8 cellular contexts compared by ENCODE assay signal in genomic region chr3:122890077-122890484, GRCh38.
DNase-seq lines count a peak whose midpoint lies in the region; ATAC-seq and TF ChIP-seq lines count a peak whose summit lies in the region.

No MANE protein-coding gene starts in this region.

- no peak overlapping the region for H3K27ac ChIP-seq in OCI-LY7 (ENCODE audit: low read depth, low read length, poor library complexity, severe bottlenecking)
- no peak overlapping the region for H3K27ac ChIP-seq in heart right ventricle
- peak overlapping the region in 2 of 4 donors; percentile 39 to 44 for H3K27ac ChIP-seq in sigmoid colon

- intact Hi-C loops in OCI-LY7 (cut with micrococcal nuclease; ENCODE audit: unreplicated experiment), result no loop called here
- intact Hi-C loops in heart right ventricle (cut with DNase I), result loop anchor here in 1 of 10 donors (5.0 kb wide), 1 partner anchor 372 kb away; no protein-coding TSS in a partner anchor
- intact Hi-C loops in sigmoid colon (cut with DNase I), result no loop called here

- H3K4me3 ChIP-seq in OCI-LY7 (ENCODE audit: low read depth, low read length, poor library complexity, severe bottlenecking) (no peak overlapping the region), heart right ventricle (no peak overlapping the region), sigmoid colon (no peak overlapping the region)

- H4K20me1 ChIP-seq in OCI-LY7 (ENCODE audit: insufficient read depth, low read length), result no peaks in the 10 kb centered on the region

- H3K27me3 ChIP-seq in heart right ventricle (peaks cover 0 to 3% (median 0%) of the 10 kb centered on the region in 7 donors), sigmoid colon (no peaks in the 10 kb centered on the region)

- no peak overlapping the region for H3K4me2 ChIP-seq in OCI-LY7 (ENCODE audit: low read length)

- no peaks in the 10 kb centered on the region for H3K4me1 ChIP-seq in OCI-LY7 (ENCODE audit: insufficient read depth, low read length, poor library complexity, severe bottlenecking)
- peaks cover 0 to 29% (median 18%) of the 10 kb centered on the region in 9 donors for H3K4me1 ChIP-seq in heart right ventricle
- peaks cover 0 to 26% (median 18%) of the 10 kb centered on the region in 4 donors for H3K4me1 ChIP-seq in sigmoid colon

- TF ChIP-seq CTCF in OCI-LY7 (conservative IDR thresholded peaks at IDR 0.05; ENCODE audit: low read length) (no peak), heart right ventricle (IDR thresholded peaks at IDR 0.05) (no peak), sigmoid colon (IDR thresholded peaks at IDR 0.05) (no peak)

- WGBS in heart right ventricle, 2 donors, result 5% methylated on average over 4 of the region's 4 CpGs
- 20 to 36% methylated on average over 4 of the region's 4 CpGs for WGBS in sigmoid colon, 2 donors

- POLR2A ChIA-PET in OCI-LY7 (lab: Charles Lee), result no interaction called here

- CTCF ChIA-PET in OCI-LY7 (lab: Charles Lee; ENCODE audit: unreplicated experiment), result no interaction called here

- ATAC-seq in GM19351 (IDR thresholded peaks at IDR 0.05; ENCODE audit: unreplicated experiment) (peak; percentile 66), heart right ventricle (peak; percentile 82 to 90 (median 86)), GM21786 (IDR thresholded peaks at IDR 0.05; ENCODE audit: unreplicated experiment) (no peak), HG03039 (IDR thresholded peaks at IDR 0.05; ENCODE audit: unreplicated experiment) (no peak)

- no TSS peak for BruUV-seq in OCI-LY7 (replicated peaks; lab: Mats Ljungman, UMichigan)

- H2AFZ ChIP-seq in OCI-LY7 (ENCODE audit: low read length), result no peak overlapping the region

- DNase-seq in COLO829 (ENCODE audit: low spot score) (peak; percentile 74), OCI-LY7 (ENCODE audit: low spot score) (peak; percentile 13), heart right ventricle (peak; percentile 43 to 83), sigmoid colon (peak; percentile 81), epidermal melanocyte (ENCODE audit: insufficient read length, low spot score) (no peak)

- no peaks in the 10 kb centered on the region for H3K9me3 ChIP-seq in OCI-LY7 (ENCODE audit: low read length)
- H3K9me3 ChIP-seq in heart right ventricle, result no peaks in the 10 kb centered on the region
- no peaks in the 10 kb centered on the region for H3K9me3 ChIP-seq in sigmoid colon

- no peak for TF ChIP-seq EP300 in sigmoid colon (IDR thresholded peaks at IDR 0.05)

- H3K36me3 ChIP-seq in OCI-LY7 (ENCODE audit: insufficient read depth, low read length) (no peaks in the 10 kb centered on the region), heart right ventricle (peaks cover 0 to 6% (median 0%) of the 10 kb centered on the region in 9 donors), sigmoid colon (no peaks in the 10 kb centered on the region)

- no peak for TF ChIP-seq POLR2A in sigmoid colon (IDR thresholded peaks at IDR 0.05)

- no peaks in the 10 kb centered on the region for H3K79me2 ChIP-seq in OCI-LY7 (ENCODE audit: insufficient read depth, low read depth, low read length)

- no peaks in the 10 kb centered on the region for H3K9me2 ChIP-seq in OCI-LY7 (ENCODE audit: insufficient read depth, low read length)

Comparison
In these comparisons a context has a peak if more than half of its experiments do, and no peak if none do; other contexts are left out.
1. ATAC-seq: peak in GM19351 (single experiment) and heart right ventricle (8 of 8); none in GM21786 (single experiment) and HG03039 (single experiment).